ENCODE assay signal across 20 cellular contexts in genomic region chr16:77912617-77913016, GRCh38.
"Had no signal": no experiment of that assay in that cellular context is flagged by ENCODE, and none has a peak within 500 bp of the region (broad histone marks: within the 10 kb centered on the region; RNA-seq: fewer than 3 reads in every experiment).

No MANE protein-coding gene starts in this region.

- DNase-seq: activated CD4-positive, alpha-beta memory T cell treated with anti-CD3 and anti-CD28 coated beads, Interleukin-2, amount 10 ng/mL, durations not matched to agents 7 days and 5 days; activated CD4-positive, alpha-beta T cell treated with anti-CD3 and anti-CD28 coated beads, Interleukin-2, amount 10 ng/mL, durations not matched to agents 7 days and 5 days; activated CD4-positive, CD25-positive, alpha-beta regulatory T cell treated with anti-CD3 and anti-CD28 coated beads, Interleukin-2, amount 50 U/mL, for 72 hours; activated CD8-positive, alpha-beta memory T cell treated with anti-CD3 and anti-CD28 coated beads, Interleukin-2, amount 50 U/mL, for 48 hours; activated gamma-delta T cell; activated naive CD4-positive, alpha-beta T cell treated with anti-CD3 and anti-CD28 coated beads, Interleukin-2, amount 10 ng/mL, durations not matched to agents 7 days and 5 days; activated naive CD8-positive, alpha-beta T cell treated with anti-CD3 and anti-CD28 coated beads, Interleukin-2, amount 10 ng/mL, durations not matched to agents 7 days and 5 days; activated T-cell treated with anti-CD3 and anti-CD28 coated beads, Interleukin-2, amount 50 U/mL, for 24 hours; cerebellar nuclear complex; colonic mucosa; effector CD8-positive, alpha-beta T cell; glutamatergic neuron; left lung; right lobe of liver; stimulated activated CD4-positive, alpha-beta T cell treated with anti-CD3 and anti-CD28 coated beads, Interleukin-2, amount 100 ng/mL, for 48 hours; stimulated activated naive CD8-positive, alpha-beta T cell treated with anti-CD3 and anti-CD28 coated beads, Interleukin-15, Interleukin-2, amounts not matched to agents 100 U/mL and 50 U/mL, for 24 hours; T-helper 9 cell; trophoblast cell had no signal

- H3K36me3 Mint-ChIP-seq: activated naive CD4-positive, alpha-beta T cell treated with anti-CD3 and anti-CD28 coated beads, Interleukin-2, amount 10 ng/mL, durations not matched to agents 7 days and 5 days; activated naive CD8-positive, alpha-beta T cell treated with anti-CD3 and anti-CD28 coated beads, Interleukin-2, amount 10 ng/mL, durations not matched to agents 7 days and 5 days had no signal

- ATAC-seq: left lung; right lobe of liver; stimulated activated naive CD8-positive, alpha-beta T cell treated with anti-CD3 and anti-CD28 coated beads, Interleukin-15, Interleukin-2, amounts not matched to agents 100 U/mL and 50 U/mL, for 24 hours had no signal

- H3K4me3 Mint-ChIP-seq: activated CD4-positive, alpha-beta memory T cell treated with anti-CD3 and anti-CD28 coated beads, Interleukin-2, amount 10 ng/mL, durations not matched to agents 7 days and 5 days; activated CD4-positive, alpha-beta T cell treated with anti-CD3 and anti-CD28 coated beads, Interleukin-2, amount 10 ng/mL, durations not matched to agents 7 days and 5 days; activated naive CD4-positive, alpha-beta T cell treated with anti-CD3 and anti-CD28 coated beads, Interleukin-2, amount 10 ng/mL, durations not matched to agents 7 days and 5 days; activated naive CD8-positive, alpha-beta T cell treated with anti-CD3 and anti-CD28 coated beads, Interleukin-2, amount 10 ng/mL, durations not matched to agents 7 days and 5 days; activated T-cell treated with anti-CD3 and anti-CD28 coated beads, Interleukin-2, amount 50 U/mL, for 24 hours; brain; nephron had no signal

- H3K4me1 Mint-ChIP-seq: activated CD4-positive, alpha-beta memory T cell treated with anti-CD3 and anti-CD28 coated beads, Interleukin-2, amount 10 ng/mL, durations not matched to agents 7 days and 5 days; activated CD4-positive, alpha-beta T cell treated with anti-CD3 and anti-CD28 coated beads, Interleukin-2, amount 10 ng/mL, durations not matched to agents 7 days and 5 days; activated naive CD4-positive, alpha-beta T cell treated with anti-CD3 and anti-CD28 coated beads, Interleukin-2, amount 10 ng/mL, durations not matched to agents 7 days and 5 days; activated naive CD8-positive, alpha-beta T cell treated with anti-CD3 and anti-CD28 coated beads, Interleukin-2, amount 10 ng/mL, durations not matched to agents 7 days and 5 days; nephron had no signal

- H3K27ac Mint-ChIP-seq: activated CD4-positive, alpha-beta memory T cell treated with anti-CD3 and anti-CD28 coated beads, Interleukin-2, amount 10 ng/mL, durations not matched to agents 7 days and 5 days; activated CD4-positive, alpha-beta T cell treated with anti-CD3 and anti-CD28 coated beads, Interleukin-2, amount 10 ng/mL, durations not matched to agents 7 days and 5 days; activated naive CD4-positive, alpha-beta T cell treated with anti-CD3 and anti-CD28 coated beads, Interleukin-2, amount 10 ng/mL, durations not matched to agents 7 days and 5 days; activated naive CD8-positive, alpha-beta T cell treated with anti-CD3 and anti-CD28 coated beads, Interleukin-2, amount 10 ng/mL, durations not matched to agents 7 days and 5 days; activated T-cell treated with anti-CD3 and anti-CD28 coated beads, Interleukin-2, amount 50 U/mL, for 24 hours; nephron had no signal

- H3K9me3 Mint-ChIP-seq: activated CD4-positive, alpha-beta memory T cell treated with anti-CD3 and anti-CD28 coated beads, Interleukin-2, amount 10 ng/mL, durations not matched to agents 7 days and 5 days; activated CD4-positive, alpha-beta T cell treated with anti-CD3 and anti-CD28 coated beads, Interleukin-2, amount 10 ng/mL, durations not matched to agents 7 days and 5 days; activated naive CD4-positive, alpha-beta T cell treated with anti-CD3 and anti-CD28 coated beads, Interleukin-2, amount 10 ng/mL, durations not matched to agents 7 days and 5 days; activated naive CD8-positive, alpha-beta T cell treated with anti-CD3 and anti-CD28 coated beads, Interleukin-2, amount 10 ng/mL, durations not matched to agents 7 days and 5 days; activated T-cell treated with anti-CD3 and anti-CD28 coated beads, Interleukin-2, amount 50 U/mL, for 24 hours; nephron had no signal

- H3K27me3 Mint-ChIP-seq: activated CD4-positive, alpha-beta memory T cell treated with anti-CD3 and anti-CD28 coated beads, Interleukin-2, amount 10 ng/mL, durations not matched to agents 7 days and 5 days; activated CD4-positive, alpha-beta T cell treated with anti-CD3 and anti-CD28 coated beads, Interleukin-2, amount 10 ng/mL, durations not matched to agents 7 days and 5 days; activated naive CD4-positive, alpha-beta T cell treated with anti-CD3 and anti-CD28 coated beads, Interleukin-2, amount 10 ng/mL, durations not matched to agents 7 days and 5 days had no signal
